In genomic region chr1:95440511-95440910, GRCh38 we compare ENCODE assay signal across 26 cellular contexts.
"Had no signal": no experiment of that assay in that cellular context is flagged by ENCODE, and none has a peak within 500 bp of the region (broad histone marks: within the 10 kb centered on the region; RNA-seq: fewer than 3 reads in every experiment).

No MANE protein-coding gene starts in this region.

- H3K27me3 Mint-ChIP-seq: progenitor cell of endocrine pancreas, type B pancreatic cell had no signal

- H3K36me3 Mint-ChIP-seq: natural killer cell; stimulated activated effector memory CD8-positive, alpha-beta T cell treated with anti-CD3 and anti-CD28 coated beads, Interleukin-12 subunit alpha, Interleukin-12 subunit beta, amount 100 ng/mL, for 72 hours; type B pancreatic cell had no signal

- H3K9me3 Mint-ChIP-seq: neural crest cell; stimulated activated effector memory CD8-positive, alpha-beta T cell treated with anti-CD3 and anti-CD28 coated beads, Interleukin-12 subunit alpha, Interleukin-12 subunit beta, amount 100 ng/mL, for 72 hours; type B pancreatic cell had no signal

- H3K4me1 ChIP-seq: esophagus squamous epithelium, heart left ventricle, left lung, pancreas, right atrium auricular region, stomach, testis, tibial artery had no signal

- H3K4me2 ChIP-seq: hepatocyte, smooth muscle cell had no signal

- H3K79me2 ChIP-seq: hepatocyte had no signal

- H3K36me3 ChIP-seq: esophagus squamous epithelium, heart left ventricle, left lung, neutrophil, pancreas, right atrium auricular region, stomach, tibial artery had no signal

- H3K27ac ChIP-seq: coronary artery, esophagus squamous epithelium, heart left ventricle, hepatocyte, left lung, neutrophil, pancreas, right atrium auricular region, stomach, testis, tibial artery had no signal

- H3K4me3 ChIP-seq: coronary artery, esophagus squamous epithelium, heart left ventricle, hepatocyte, left lung, pancreas, right atrium auricular region, smooth muscle cell, stomach, testis, tibial artery had no signal

- H3K4me1 Mint-ChIP-seq: natural killer cell; stimulated activated effector memory CD8-positive, alpha-beta T cell treated with anti-CD3 and anti-CD28 coated beads, Interleukin-12 subunit alpha, Interleukin-12 subunit beta, amount 100 ng/mL, for 72 hours had no signal

- H3K4me3 Mint-ChIP-seq: natural killer cell; neural crest cell; stimulated activated effector memory CD8-positive, alpha-beta T cell treated with anti-CD3 and anti-CD28 coated beads, Interleukin-12 subunit alpha, Interleukin-12 subunit beta, amount 100 ng/mL, for 72 hours; type B pancreatic cell had no signal

- DNase-seq: dermis blood vessel endothelial cell; effector memory CD4-positive, alpha-beta T cell; erythroblast; esophagus squamous epithelium; heart left ventricle; left cardiac atrium; left lung; natural killer cell; pancreas; stimulated activated CD4-positive, alpha-beta T cell treated with anti-CD3 and anti-CD28 coated beads, Interleukin-12 subunit alpha, Interleukin-12 subunit beta, amount 100 ng/mL, for 4 hours; stimulated activated CD4-positive, alpha-beta T cell treated with anti-CD3 and anti-CD28 coated beads, Interleukin-2, amount 100 ng/mL, for 24 hours; stimulated activated CD4-positive, alpha-beta T cell treated with anti-CD3 and anti-CD28 coated beads, Interleukin-4, amount 100 ng/mL, for 24 hours; stimulated activated naive CD4-positive, alpha-beta T cell treated with Interleukin-2 at 50 U/mL for 16 hours; stomach; testis; tibial artery had no signal

- H3K27ac Mint-ChIP-seq: natural killer cell; progenitor cell of endocrine pancreas; stimulated activated effector memory CD8-positive, alpha-beta T cell treated with anti-CD3 and anti-CD28 coated beads, Interleukin-12 subunit alpha, Interleukin-12 subunit beta, amount 100 ng/mL, for 72 hours; type B pancreatic cell had no signal

- ATAC-seq: heart left ventricle; left cardiac atrium; left lung; natural killer cell; pancreas; sciatic nerve; stimulated activated effector memory CD8-positive, alpha-beta T cell treated with anti-CD3 and anti-CD28 coated beads, Interleukin-12 subunit alpha, Interleukin-12 subunit beta, amount 100 ng/mL, for 72 hours had no signal

- H3K27me3 ChIP-seq: esophagus squamous epithelium, heart left ventricle, hepatocyte, left lung, neutrophil, pancreas, right atrium auricular region, stomach, testis, tibial artery had no signal
